8 cellular contexts compared by ENCODE assay signal in genomic region chr19:28633223-28634030, GRCh38.
DNase-seq lines count a peak whose midpoint lies in the region; ATAC-seq and TF ChIP-seq lines count a peak whose summit lies in the region.

No MANE protein-coding gene starts in this region.

- no peaks in the 10 kb centered on the region for H3K79me2 ChIP-seq in KMS-11 (ENCODE audit: insufficient read depth, low read depth)

- TF ChIP-seq CTCF in KMS-11 (conservative IDR thresholded peaks at IDR 0.05; ENCODE audit: low read depth, low read length), result peak; percentile 99
- TF ChIP-seq CTCF in astrocyte of the spinal cord (IDR thresholded peaks at IDR 0.05; ENCODE audit: low read depth, low read length), result peak; percentile 68
- TF ChIP-seq CTCF in left lung (IDR thresholded peaks at IDR 0.05), result peak; percentile 73 to 80

- peak; percentile 99 for ATAC-seq in left lung
- ATAC-seq in GM21381 (IDR thresholded peaks at IDR 0.05; ENCODE audit: unreplicated experiment), result no peak
- ATAC-seq in GM21786 (IDR thresholded peaks at IDR 0.05; ENCODE audit: unreplicated experiment), result no peak

- H3K4me2 ChIP-seq in KMS-11, result peak overlapping the region; percentile 87

- intact Hi-C loops in left lung (cut with DNase I), result no loop called here

- H2AFZ ChIP-seq in KMS-11 (ENCODE audit: low read depth), result peak overlapping the region; percentile 60

- in situ Hi-C loops in astrocyte of the spinal cord (cut with HindIII; ENCODE audit: low sequenced_read_pairs), result no loop called here

- H3K27me3 ChIP-seq in KMS-11 (ENCODE audit: insufficient read depth, low read depth) (no peaks in the 10 kb centered on the region), left lung (no peaks in the 10 kb centered on the region)

- H3K36me3 ChIP-seq in KMS-11 (ENCODE audit: insufficient read depth) (no peaks in the 10 kb centered on the region), left lung (no peaks in the 10 kb centered on the region)

- DNase-seq in DMS153 treated with DMSO at 0.1 percent for 48 hours (lab: John Stamatoyannopoulos, UW; ENCODE audit: unreplicated experiment) (peak; percentile 50), SHP77 treated with DMSO at 0.1 percent for 48 hours (lab: John Stamatoyannopoulos, UW) (peak; percentile 52), astrocyte of the spinal cord (ENCODE audit: low read depth, low spot score) (peak; percentile 16), left lung (peak in 1 of 2 donors; percentile 36)
- peak; percentile 13 to 25 for DNase-seq in stimulated activated CD8-positive, alpha-beta memory T cell treated with anti-CD3 and anti-CD28 coated beads, Interleukin-2, amount 100 ng/mL, for 1 hour (ENCODE audit: low read depth in 2 of 2)

- H3K4me1 ChIP-seq in KMS-11 (ENCODE audit: low read depth, poor library complexity, severe bottlenecking), result peaks cover 64% of the 10 kb centered on the region
- no peaks in the 10 kb centered on the region for H3K4me1 ChIP-seq in left lung

- no peaks in the 10 kb centered on the region for H4K20me1 ChIP-seq in KMS-11 (ENCODE audit: insufficient read depth)

- H3K4me3 ChIP-seq in KMS-11 (IDR thresholded peaks at IDR 0.05; ENCODE audit: insufficient read depth, low read depth, low read length) (no peak overlapping the region), astrocyte of the spinal cord (ENCODE audit: low read depth, low read length) (no peak overlapping the region), left lung (no peak overlapping the region)

- H3K9ac ChIP-seq in KMS-11, result peak overlapping the region; percentile 67; the same call in 1 of the 2 replicates

- H3K27ac ChIP-seq in KMS-11, result peak overlapping the region; percentile 89
- no peak overlapping the region for H3K27ac ChIP-seq in left lung

- peaks cover 0 to 2% of the 10 kb centered on the region in 2 donors for H3K9me3 ChIP-seq in left lung
